ENCODE assay signal across 9 cellular contexts in the genomic region with DNA sequence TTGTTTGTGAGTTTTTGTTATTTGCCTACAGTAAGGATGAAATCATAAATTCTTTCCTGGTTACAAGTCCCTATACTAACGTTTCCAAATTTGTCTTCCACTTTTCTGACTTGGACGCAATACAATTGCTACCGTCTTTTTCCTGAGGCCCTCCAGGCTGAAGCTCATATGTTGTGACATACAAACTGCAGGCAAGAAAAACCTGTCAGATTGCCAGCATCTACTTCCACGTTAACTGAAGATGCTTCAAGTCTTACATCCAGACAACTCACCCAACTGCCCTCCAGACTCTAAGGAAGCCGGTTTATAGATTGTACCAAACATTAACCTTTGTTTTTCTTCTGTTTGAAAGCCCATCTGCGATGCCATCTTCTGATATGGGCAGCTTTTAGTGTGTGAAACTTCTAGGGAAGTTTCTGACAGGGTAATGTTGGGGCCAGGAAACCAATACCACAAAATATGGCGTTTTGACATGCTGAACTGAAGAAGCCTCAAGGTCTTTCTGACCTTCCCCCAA. TPM values are rescaled to one million over a fixed set of nuclear protein-coding genes. Genes with fewer than 3 reads are reported as not detected.
A peak's percentile ranks its signal among the peaks of the same experiment; 100 is the strongest.
DNase-seq lines count a peak whose midpoint lies in the region; ATAC-seq lines count a peak whose summit lies in the region.
"Had no signal": no experiment of that assay in that cellular context is flagged by ENCODE, and none has a peak within 500 bp of the region (broad histone marks: within the 10 kb centered on the region; RNA-seq: fewer than 3 reads in every experiment).

No MANE protein-coding gene starts in this region.

- DNase-seq in AG08395 (ENCODE audit: low spot score) (peak; percentile 71), NOMO-1 treated with dmso at 0.1 percent for 144 hours (lab: John Stamatoyannopoulos, UW; ENCODE audit: unreplicated experiment) (peak; percentile 45), substantia nigra (lab: John Stamatoyannopoulos, UW) (no peak), NCI-H510A treated with DMSO at 0.1 percent for 48 hours (lab: John Stamatoyannopoulos, UW) (no peak)
- DNase-seq: activated naive CD4-positive, alpha-beta T cell treated with anti-CD3 and anti-CD28 coated beads for 36 hours had no signal

- H3K27ac ChIP-seq in substantia nigra (ENCODE audit: low read depth, low read length, poor library complexity, severe bottlenecking): no peak overlapping the region

- peak; percentile 69 for ATAC-seq in GM18907 (IDR thresholded peaks at IDR 0.05; ENCODE audit: unreplicated experiment)
- peak; percentile 65 for ATAC-seq in esophagus mucosa
- ATAC-seq in HG03521 (IDR thresholded peaks at IDR 0.05; ENCODE audit: unreplicated experiment): no peak
- ATAC-seq in GM19397 (IDR thresholded peaks at IDR 0.05; ENCODE audit: unreplicated experiment): no peak

RNA-seq across cellular contexts. Expression of gene RNF11, which starts 21.4 kb away (rescaled TPM):
- total RNA-seq in esophagus mucosa: 78.8 TPM

Comparison
In these comparisons a context has a peak if more than half of its experiments do, and no peak if none do; other contexts are left out.
1. DNase-seq: peak in AG08395 (single experiment) and NOMO-1 treated with dmso at 0.1 percent for 144 hours (single experiment); none in substantia nigra (0 of 49) and NCI-H510A treated with DMSO at 0.1 percent for 48 hours (single experiment).
2. ATAC-seq: peak in GM18907 (single experiment) and esophagus mucosa (single experiment); none in HG03521 (single experiment) and GM19397 (single experiment).